ENCODE assay signal across 21 cellular contexts in the genomic region with DNA sequence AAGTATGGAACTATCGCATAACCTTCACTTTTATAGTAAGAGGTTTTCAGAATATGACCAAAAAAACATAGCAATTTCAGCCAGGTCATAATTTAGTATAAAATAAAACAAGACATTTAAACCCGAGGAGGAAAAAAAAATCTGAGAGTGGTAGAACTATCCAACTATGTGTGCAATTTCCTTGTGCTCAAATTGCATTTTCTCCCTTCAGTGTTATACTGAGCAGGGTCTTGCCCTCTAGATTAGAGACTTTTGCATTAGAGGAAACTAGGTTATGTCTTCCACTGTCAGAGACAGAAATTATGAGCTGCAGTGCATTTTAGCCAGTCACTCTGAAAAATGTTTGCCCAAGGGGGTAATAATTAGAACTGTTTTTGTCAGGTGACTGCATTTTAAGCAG.
DNase-seq lines count a peak whose midpoint lies in the region; ATAC-seq, FAIRE-seq and TF ChIP-seq lines count a peak whose summit lies in the region.
"Had no signal": no experiment of that assay in that cellular context is flagged by ENCODE, and none has a peak within 500 bp of the region (broad histone marks: within the 10 kb centered on the region; RNA-seq: fewer than 3 reads in every experiment).

No MANE protein-coding gene starts in this region.

- H3K4me2 ChIP-seq in fibroblast of lung (ENCODE audit: extremely low read depth, insufficient read depth, low read length): peak overlapping the region; percentile 92

- no TSS peak for BruUV-seq in Panc1 (replicated peaks; lab: Mats Ljungman, UMichigan)

- no peak overlapping the region for H3K9ac ChIP-seq in fibroblast of lung (ENCODE audit: insufficient read depth, low read length)

- H3K27me3 Mint-ChIP-seq in neural crest cell (ENCODE audit: low read depth): no peaks in the 10 kb centered on the region
- no peaks in the 10 kb centered on the region for H3K27me3 Mint-ChIP-seq in natural killer cell treated with Interleukin-12 subunit alpha and Interleukin-12 subunit beta and Interleukin-15 and Interleukin-18, amount 100 ng/mL, for 72 hours
- H3K27me3 Mint-ChIP-seq: progenitor cell of endocrine pancreas had no signal

- H3K9me3 ChIP-seq in Panc1 (ENCODE audit: control insufficient read depth, insufficient read depth, low read depth, low read length): no peaks in the 10 kb centered on the region
- no peaks in the 10 kb centered on the region for H3K9me3 ChIP-seq in fibroblast of lung (ENCODE audit: control insufficient read depth, insufficient read depth, low read depth, low read length)
- H3K9me3 ChIP-seq in gastrocnemius medialis: no peaks in the 10 kb centered on the region
- H3K9me3 ChIP-seq: spleen, testis had no signal

- in situ Hi-C loops in Panc1 (cut with HindIII; ENCODE audit: low pct_unique_long_range_greater_than_20kb, low sequenced_read_pairs): no loop called here
- in situ Hi-C loops in gastrocnemius medialis (cut with MboI; ENCODE audit: low sequenced_read_pairs in 4 of 4): no loop called here

- no peak for DNase-seq in Panc1 (ENCODE audit: low read depth, low spot score)
- peak in 1 of 2 donors; percentile 32 for DNase-seq in fibroblast of lung (ENCODE audit: low read depth in 2 of 2)
- no peak for DNase-seq in neural crest cell (ENCODE audit: low read depth, low spot score)
- no peak for DNase-seq in gastrocnemius medialis
- no peak for DNase-seq in frontal cortex (ENCODE audit: low spot score in 2 of 2)
- DNase-seq in natural killer cell treated with Interleukin-12 subunit alpha and Interleukin-12 subunit beta and Interleukin-15 and Interleukin-18, amount 100 ng/mL, for 72 hours (ENCODE audit: low spot score): no peak
- DNase-seq: activated CD4-positive, alpha-beta T cell treated with anti-CD3 and anti-CD28 coated beads for 4 hours; activated CD8-positive, alpha-beta memory T cell treated with anti-CD3 and anti-CD28 coated beads, Interleukin-2, amount 50 U/mL, for 4 hours; activated gamma-delta T cell; GDM1; naive thymus-derived CD4-positive, alpha-beta T cell; NCI-H1105; NCI-H774; spleen; stimulated activated CD8-positive, alpha-beta memory T cell treated with anti-CD3 and anti-CD28 coated beads, Interleukin-4, amount 100 ng/mL, for 48 hours; testis had no signal

- TF ChIP-seq CTCF in Panc1 (IDR thresholded peaks at IDR 0.05): no peak
- no peak for TF ChIP-seq CTCF in fibroblast of lung (conservative IDR thresholded peaks at IDR 0.05 in 1 of 2, IDR thresholded peaks at IDR 0.05 in 1 of 2; ENCODE audit: low read depth in 1 of 2, low read length in 2 of 2)
- TF ChIP-seq CTCF in neural crest cell (conservative IDR thresholded peaks at IDR 0.05): no peak
- TF ChIP-seq CTCF in gastrocnemius medialis (IDR thresholded peaks at IDR 0.05 in 4 of 5, conservative IDR thresholded peaks at IDR 0.05 in 1 of 5): no peak

- no peaks in the 10 kb centered on the region for H3K79me2 ChIP-seq in ACC112 (ENCODE audit: control insufficient read depth, insufficient read depth, low read length, unreplicated experiment)
- H3K79me2 ChIP-seq in fibroblast of lung (ENCODE audit: control insufficient read depth, insufficient read depth, low read length): no peaks in the 10 kb centered on the region

- peak overlapping the region; percentile 70 for H3K4me3 ChIP-seq in ACC112 (ENCODE audit: low read depth, low read length)
- H3K4me3 ChIP-seq in Panc1 (ENCODE audit: low read depth in 2 of 2, low read length in 2 of 2): peak overlapping the region; percentile 33 to 58; a peak in 3 of 4 replicates
- peak overlapping the region in 2 of 4 experiments; percentile 50 to 51 for H3K4me3 ChIP-seq in fibroblast of lung (replicated peaks in 1 of 4; ENCODE audit: control extremely low read depth in 1 of 4, insufficient read depth in 1 of 4, low read depth in 3 of 4, low read length in 4 of 4)
- H3K4me3 ChIP-seq in gastrocnemius medialis: no peak overlapping the region
- H3K4me3 ChIP-seq: GM12878, spleen, testis had no signal

- intact Hi-C loops in Panc1 (cut with micrococcal nuclease; ENCODE audit: unreplicated experiment) (loop anchor here (5.0 kb wide), 1 partner anchor 327 kb away; no protein-coding TSS in a partner anchor), gastrocnemius medialis (cut with DNase I; ENCODE audit: low total_unique reads) (no loop called here)

- H3K4me1 ChIP-seq in ACC112 (ENCODE audit: control insufficient read depth, insufficient read depth, low read length, unreplicated experiment) (peaks cover 2% of the 10 kb centered on the region), Panc1 (ENCODE audit: control insufficient read depth, insufficient read depth, low read length) (peaks cover 48% of the 10 kb centered on the region), fibroblast of lung (ENCODE audit: control insufficient read depth, extremely low read depth, insufficient read depth, low read length) (peaks cover 6% of the 10 kb centered on the region), gastrocnemius medialis (no peaks in the 10 kb centered on the region)

- no peaks in the 10 kb centered on the region for H3K9me3 Mint-ChIP-seq in neural crest cell
- H3K9me3 Mint-ChIP-seq in natural killer cell treated with Interleukin-12 subunit alpha and Interleukin-12 subunit beta and Interleukin-15 and Interleukin-18, amount 100 ng/mL, for 72 hours: peaks cover 5% of the 10 kb centered on the region
- H3K9me3 Mint-ChIP-seq: naive thymus-derived CD4-positive, alpha-beta T cell had no signal

- no peak for FAIRE-seq in frontal cortex (lab: Jason Lieb, UNC)
- FAIRE-seq: GM12878 had no signal

- no peaks in the 10 kb centered on the region for H3K36me3 Mint-ChIP-seq in neural crest cell (ENCODE audit: low read depth)
- no peaks in the 10 kb centered on the region for H3K36me3 Mint-ChIP-seq in natural killer cell treated with Interleukin-12 subunit alpha and Interleukin-12 subunit beta and Interleukin-15 and Interleukin-18, amount 100 ng/mL, for 72 hours
- H3K36me3 Mint-ChIP-seq: CD14-positive monocyte; naive thymus-derived CD4-positive, alpha-beta T cell had no signal

- peak overlapping the region; percentile 12 for H3K27ac Mint-ChIP-seq in neural crest cell (ENCODE audit: unreplicated experiment)
- no peak overlapping the region for H3K27ac Mint-ChIP-seq in natural killer cell treated with Interleukin-12 subunit alpha and Interleukin-12 subunit beta and Interleukin-15 and Interleukin-18, amount 100 ng/mL, for 72 hours
- H3K27ac Mint-ChIP-seq: CD14-positive monocyte; naive thymus-derived CD4-positive, alpha-beta T cell; progenitor cell of endocrine pancreas had no signal

- CTCF ChIA-PET in Panc1 (lab: Charles Lee): interaction anchor here (0.7 kb wide), 1 partner anchor 10 kb away, joined by 3 read pairs; no protein-coding TSS in a partner anchor

- H3K4me3 Mint-ChIP-seq in neural crest cell: no peak overlapping the region
- H3K4me3 Mint-ChIP-seq in natural killer cell treated with Interleukin-12 subunit alpha and Interleukin-12 subunit beta and Interleukin-15 and Interleukin-18, amount 100 ng/mL, for 72 hours: no peak overlapping the region
- H3K4me3 Mint-ChIP-seq: CD14-positive monocyte; naive thymus-derived CD4-positive, alpha-beta T cell had no signal

- no peaks in the 10 kb centered on the region for H4K20me1 ChIP-seq in fibroblast of lung (ENCODE audit: control insufficient read depth, extremely low read depth, insufficient read depth, low read length)

- H3K36me3 ChIP-seq in ACC112 (ENCODE audit: insufficient read depth, low read length) (no peaks in the 10 kb centered on the region), Panc1 (ENCODE audit: control insufficient read depth, insufficient read depth, low read length) (no peaks in the 10 kb centered on the region), fibroblast of lung (ENCODE audit: control insufficient read depth, insufficient read depth, low read length) (no peaks in the 10 kb centered on the region), gastrocnemius medialis (no peaks in the 10 kb centered on the region)
- H3K36me3 ChIP-seq: spleen had no signal

- H3K27me3 ChIP-seq in ACC112 (ENCODE audit: insufficient read depth, low read length): no peaks in the 10 kb centered on the region
- H3K27me3 ChIP-seq in Panc1 (ENCODE audit: control insufficient read depth, insufficient read depth, low read length): no peaks in the 10 kb centered on the region
- no peaks in the 10 kb centered on the region for H3K27me3 ChIP-seq in fibroblast of lung (ENCODE audit: control insufficient read depth, insufficient read depth, low read length)
- H3K27me3 ChIP-seq in gastrocnemius medialis: no peaks in the 10 kb centered on the region
- H3K27me3 ChIP-seq: spleen, testis had no signal

- H3K4me1 Mint-ChIP-seq in neural crest cell: peaks cover 45% of the 10 kb centered on the region
- H3K4me1 Mint-ChIP-seq in natural killer cell treated with Interleukin-12 subunit alpha and Interleukin-12 subunit beta and Interleukin-15 and Interleukin-18, amount 100 ng/mL, for 72 hours (ENCODE audit: low read depth in 2 of 2): no peaks in the 10 kb centered on the region
- H3K4me1 Mint-ChIP-seq: CD14-positive monocyte; naive thymus-derived CD4-positive, alpha-beta T cell had no signal

- POLR2A ChIA-PET in Panc1 (lab: Charles Lee): no interaction called here

- H2AFZ ChIP-seq in ACC112 (ENCODE audit: low read length, unreplicated experiment) (peak overlapping the region; percentile 38), fibroblast of lung (ENCODE audit: low read length) (no peak overlapping the region)

- no peak for TF ChIP-seq POLR2A in gastrocnemius medialis (IDR thresholded peaks at IDR 0.05)

- peak overlapping the region; percentile 48 for H3K27ac ChIP-seq in ACC112 (ENCODE audit: low read depth, low read length)
- peak overlapping the region; percentile 93 for H3K27ac ChIP-seq in Panc1 (ENCODE audit: low read length)
- H3K27ac ChIP-seq in fibroblast of lung (ENCODE audit: insufficient read depth, low read length): no peak overlapping the region
- no peak overlapping the region for H3K27ac ChIP-seq in gastrocnemius medialis

- no peak for ATAC-seq in Panc1
- no peak for ATAC-seq in gastrocnemius medialis
- no peak for ATAC-seq in natural killer cell treated with Interleukin-12 subunit alpha and Interleukin-12 subunit beta and Interleukin-15 and Interleukin-18, amount 100 ng/mL, for 72 hours
- no peak for ATAC-seq in HG03354 (IDR thresholded peaks at IDR 0.05; ENCODE audit: poor library complexity, severe bottlenecking, unreplicated experiment)
- ATAC-seq: GM12878; naive thymus-derived CD4-positive, alpha-beta T cell had no signal

Comparison
In these comparisons a context has a peak if more than half of its experiments do, and no peak if none do; other contexts are left out.
1. H3K27ac ChIP-seq: peak in ACC112 (single experiment) and Panc1 (single experiment); none in fibroblast of lung (single experiment) and gastrocnemius medialis (0 of 4).
2. H3K4me3 ChIP-seq: peak in ACC112 (single experiment) and Panc1 (2 of 2); none in gastrocnemius medialis (0 of 4).